8 cellular contexts compared by ENCODE assay signal in the genomic region with DNA sequence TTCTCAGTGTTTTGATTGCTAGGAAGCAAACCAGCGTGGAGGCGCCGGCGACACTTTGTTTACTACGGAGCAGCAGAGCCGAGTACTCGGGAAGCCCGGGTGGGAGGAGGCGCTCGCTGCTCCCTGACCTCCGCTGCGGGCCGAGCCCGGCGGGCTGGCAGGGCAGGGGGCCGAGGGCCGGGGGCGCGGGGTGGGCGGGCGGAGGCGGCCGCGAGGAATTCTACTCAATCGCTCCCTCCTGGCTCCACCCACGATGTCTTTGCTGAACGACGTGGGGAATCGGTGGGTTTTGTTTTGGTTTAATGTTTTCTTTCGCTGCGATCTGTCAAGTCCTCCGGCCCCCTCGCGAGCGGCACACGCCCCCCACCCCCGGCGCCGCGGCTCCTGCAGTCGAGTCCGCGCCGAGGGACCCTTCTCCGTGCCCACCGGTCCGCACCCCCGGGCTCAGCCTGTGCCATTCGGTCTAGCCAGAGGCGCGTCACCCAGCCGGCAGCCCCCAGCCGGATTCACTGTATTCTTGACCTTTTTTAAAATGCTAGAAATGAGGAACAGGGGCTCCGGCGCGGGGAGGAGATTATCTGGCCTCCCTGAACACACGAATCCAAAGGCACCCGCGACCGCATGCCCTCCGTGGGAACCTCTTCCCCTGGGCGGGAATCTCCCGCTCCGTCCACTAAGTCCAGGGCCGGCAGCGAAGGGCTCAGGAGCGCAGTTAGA. TPM values are rescaled to one million over a fixed set of nuclear protein-coding genes. Genes with fewer than 3 reads are reported as not detected.
A peak's percentile ranks its signal among the peaks of the same experiment; 100 is the strongest.
DNase-seq lines count a peak whose midpoint lies in the region; ATAC-seq, FAIRE-seq and TF ChIP-seq lines count a peak whose summit lies in the region.

No MANE protein-coding gene starts in this region.

- peak; percentile 36 to 53; a peak in 4 of 6 replicates for ATAC-seq in A549

- FAIRE-seq in A549 (lab: Jason Lieb, UNC), result no peak

- H3K27ac Mint-ChIP-seq in endodermal cell, result peak overlapping the region; percentile 82

- peak overlapping the region; percentile 67 for H3K4me2 ChIP-seq in A549

- POLR2A ChIA-PET in A549 (lab: Yijun Ruan, JAX), result no interaction called here

- in situ Hi-C loops in GM13976 (cut with MboI; ENCODE audit: low sequenced_read_pairs, unreplicated experiment), result no loop called here

- no peaks in the 10 kb centered on the region for H3K9me3 Mint-ChIP-seq in endodermal cell

- peak overlapping the region; percentile 93 for H3K4me3 Mint-ChIP-seq in endodermal cell

- peaks cover 35% of the 10 kb centered on the region for H3K4me1 Mint-ChIP-seq in endodermal cell

- H3K27me3 Mint-ChIP-seq in endodermal cell (ENCODE audit: insufficient read depth), result no peaks in the 10 kb centered on the region

- peak overlapping the region; percentile 47 to 87 for H3K27ac ChIP-seq in A549
- no peak overlapping the region for H3K27ac ChIP-seq in HL-60 (replicated peaks)
- no peak overlapping the region for H3K27ac ChIP-seq in WERI-Rb-1
- H3K27ac ChIP-seq in endodermal cell (ENCODE audit: low read depth, low read length), result no peak overlapping the region
- peak overlapping the region; percentile 96 to 100 (median 96) for H3K27ac ChIP-seq in tibial nerve

- peak overlapping the region; percentile 60 for H3K9ac ChIP-seq in endodermal cell (ENCODE audit: extremely low read depth, low read length, poor library complexity, severe bottlenecking)

- peaks cover 26% of the 10 kb centered on the region for H3K4me1 ChIP-seq in A549
- peaks cover 5% of the 10 kb centered on the region for H3K4me1 ChIP-seq in endodermal cell (ENCODE audit: control insufficient read depth, insufficient read depth, low read length)
- H3K4me1 ChIP-seq in mononuclear cell (ENCODE audit: insufficient read depth, low read length), result peaks cover 19% of the 10 kb centered on the region
- H3K4me1 ChIP-seq in tibial nerve, result peaks cover 0 to 26% (median 12%) of the 10 kb centered on the region in 4 donors

- TF ChIP-seq EP300 in A549 (IDR thresholded peaks at IDR 0.05), result no peak
- TF ChIP-seq EP300 in tibial nerve (IDR thresholded peaks at IDR 0.05), result peak in 1 of 2 donors; percentile 58

- H3K9me3 ChIP-seq in A549 (no peaks in the 10 kb centered on the region), WERI-Rb-1 (ENCODE audit: severe bottlenecking) (no peaks in the 10 kb centered on the region), endodermal cell (ENCODE audit: control insufficient read depth, low read length) (no peaks in the 10 kb centered on the region), mononuclear cell (ENCODE audit: low read depth, low read length) (no peaks in the 10 kb centered on the region), tibial nerve (no peaks in the 10 kb centered on the region)

- H3K36me3 Mint-ChIP-seq in endodermal cell (ENCODE audit: low read depth), result no peaks in the 10 kb centered on the region

- WGBS in A549 (ENCODE audit: missing lambda C conversion rate), result 23% methylated on average over 24 of the region's 67 CpGs
- WGBS in endodermal cell (ENCODE audit: insufficient coverage in 1 of 2, insufficient read length in 1 of 2), 2 experiments, result 0 to 1% methylated on average over 19 to 67 of the region's 67 CpGs
- 1% methylated on average over 43 to 45 of the region's 67 CpGs for WGBS in tibial nerve, 2 donors

- H3K4me3 ChIP-seq in A549, result peak overlapping the region; percentile 95
- H3K4me3 ChIP-seq in HL-60 (replicated peaks; ENCODE audit: insufficient read depth, low read length), result peak overlapping the region; percentile 61
- peak overlapping the region; percentile 61 for H3K4me3 ChIP-seq in WERI-Rb-1 (ENCODE audit: low read depth, low read length)
- H3K4me3 ChIP-seq in endodermal cell (ENCODE audit: low read length), result peak overlapping the region; percentile 79
- H3K4me3 ChIP-seq in mononuclear cell (ENCODE audit: low read length), result peak overlapping the region; percentile 83
- H3K4me3 ChIP-seq in tibial nerve, result peak overlapping the region; percentile 74 to 98 (median 87)

- TF ChIP-seq CTCF in A549 (IDR thresholded peaks at IDR 0.05), result no peak
- TF ChIP-seq CTCF in GM13976 (IDR thresholded peaks at IDR 0.05; ENCODE audit: borderline replicate concordance, control extremely low read depth, extremely low read depth, insufficient read depth, missing control alignments), result no peak
- TF ChIP-seq CTCF in HL-60 (IDR thresholded peaks at IDR 0.05; ENCODE audit: insufficient read depth, low read length), result no peak
- TF ChIP-seq CTCF in WERI-Rb-1 (IDR thresholded peaks at IDR 0.05; ENCODE audit: low read depth, low read length), result no peak
- TF ChIP-seq CTCF in endodermal cell (conservative IDR thresholded peaks at IDR 0.05), result no peak
- no peak for TF ChIP-seq CTCF in tibial nerve (IDR thresholded peaks at IDR 0.05)

- CTCF ChIA-PET in A549 (lab: Yijun Ruan, JAX), result interaction anchor here (0.6 to 0.8 kb wide), 2 partner anchors 160 to 340 kb away, joined by 3 read pairs; no protein-coding TSS in a partner anchor

- TF ChIP-seq RAD21 in A549 (conservative IDR thresholded peaks at IDR 0.05 in 1 of 2, IDR thresholded peaks at IDR 0.05 in 1 of 2), result no peak

- H3K27me3 ChIP-seq in HL-60 (ENCODE audit: insufficient read depth, poor library complexity, severe bottlenecking) (peaks cover 47% of the 10 kb centered on the region), WERI-Rb-1 (ENCODE audit: insufficient read depth, low read depth, severe bottlenecking) (no peaks in the 10 kb centered on the region), endodermal cell (ENCODE audit: control insufficient read depth, insufficient read depth, low read length, poor library complexity, severe bottlenecking) (no peaks in the 10 kb centered on the region), mononuclear cell (ENCODE audit: insufficient read depth, low read length) (no peaks in the 10 kb centered on the region), tibial nerve (no peaks in the 10 kb centered on the region)

- DNase-seq in A549 (ENCODE audit: low read depth in 1 of 2, low spot score in 1 of 2) (peak in 1 of 2 experiments; percentile 19), GM13976 (ENCODE audit: low spot score) (peak; percentile 54), HL-60 (ENCODE audit: low read depth in 1 of 2, low spot score in 1 of 2) (peak in 1 of 2 experiments; percentile 45), WERI-Rb-1 (no peak), endodermal cell (peak; percentile 86), tibial nerve (ENCODE audit: low spot score in 2 of 2) (peak in 1 of 2 donors; percentile 24), NCI-H187 treated with DMSO at 0.1 percent for 48 hours (lab: John Stamatoyannopoulos, UW) (no peak)

- H3K36me3 ChIP-seq in WERI-Rb-1 (no peaks in the 10 kb centered on the region), endodermal cell (ENCODE audit: control insufficient read depth, insufficient read depth, low read length) (no peaks in the 10 kb centered on the region), tibial nerve (no peaks in the 10 kb centered on the region)

- no peak for TF ChIP-seq POLR2A in A549 (IDR thresholded peaks at IDR 0.05; ENCODE audit: low read length)
- no peak for TF ChIP-seq POLR2A in tibial nerve (IDR thresholded peaks at IDR 0.05)

TF ChIP-seq in A549, 52 proteins besides CTCF, POLR2A, EP300 and RAD21:
- TF ChIP-seq KDM1A (IDR thresholded peaks at IDR 0.05; ENCODE audit: low read depth) (no peak), CBX2 (IDR thresholded peaks at IDR 0.05; ENCODE audit: borderline replicate concordance, low read depth) (no peak), KDM5A (IDR thresholded peaks at IDR 0.05) (no peak), HEYL (CRISPR knock-in tag; IDR thresholded peaks at IDR 0.05) (no peak), TP53 (CRISPR knock-in tag; IDR thresholded peaks at IDR 0.05) (no peak), MAFK (IDR thresholded peaks at IDR 0.05; ENCODE audit: partially characterized antibody) (no peak), ZSCAN20 (CRISPR knock-in tag; IDR thresholded peaks at IDR 0.05) (no peak)

RNA-seq across cellular contexts. Expression of gene FOXO1, which starts 0.6 kb away (rescaled TPM):
- polyA plus RNA-seq in A549 (2011; rRNA removed) (3.6 and 3.9 TPM in 2 replicates), A549 (2017; fragmentation: RNase III; extraction: RNeasy Plus Mini Kit Qiagen cat#74134 plus additional on column Dnase treatment) (2.0 to 2.3 TPM (median 2.2 TPM) in 3 replicates)
- 1.1 and 1.6 TPM in 2 replicates for polyA plus RNA-seq in A549 (2012; cell fraction: cytosol; rRNA removed)
- 2.2 and 3.0 TPM in 2 replicates for polyA plus RNA-seq in A549 (2012; cell fraction: nucleus; rRNA removed)
- polyA minus RNA-seq in A549 (2011; rRNA and poly(A)+ RNA removed), result 10.5 and 11.0 TPM in 2 replicates
- total RNA-seq in endodermal cell (10 to 100 TPM; 20.1 to 29.7 TPM), mononuclear cell (80.6 TPM), tibial nerve (100 to 1,000 TPM; 153 to 194 (median 176) TPM)
- 10.5 TPM for polyA plus RNA-seq in endodermal cell (2013, experiment 1 of 2)
- polyA plus RNA-seq in endodermal cell (2013, experiment 2 of 2), result 10.4 TPM

Comparison
In these comparisons a context has a peak if more than half of its experiments do, and no peak if none do; other contexts are left out.
1. DNase-seq: peak in GM13976 (single experiment) and endodermal cell (single experiment); none in WERI-Rb-1 (single experiment) and NCI-H187 treated with DMSO at 0.1 percent for 48 hours (single experiment).
2. H3K27ac ChIP-seq: peak in A549 (2 of 2) and tibial nerve (4 of 4); none in HL-60 (single experiment), WERI-Rb-1 (single experiment) and endodermal cell (single experiment).
3. Peak in every context shown above with its lines, with median percentiles within 50 percentile points of each other: H3K4me3 ChIP-seq.